1 cellular context compared by ENCODE assay signal in the genomic region with DNA sequence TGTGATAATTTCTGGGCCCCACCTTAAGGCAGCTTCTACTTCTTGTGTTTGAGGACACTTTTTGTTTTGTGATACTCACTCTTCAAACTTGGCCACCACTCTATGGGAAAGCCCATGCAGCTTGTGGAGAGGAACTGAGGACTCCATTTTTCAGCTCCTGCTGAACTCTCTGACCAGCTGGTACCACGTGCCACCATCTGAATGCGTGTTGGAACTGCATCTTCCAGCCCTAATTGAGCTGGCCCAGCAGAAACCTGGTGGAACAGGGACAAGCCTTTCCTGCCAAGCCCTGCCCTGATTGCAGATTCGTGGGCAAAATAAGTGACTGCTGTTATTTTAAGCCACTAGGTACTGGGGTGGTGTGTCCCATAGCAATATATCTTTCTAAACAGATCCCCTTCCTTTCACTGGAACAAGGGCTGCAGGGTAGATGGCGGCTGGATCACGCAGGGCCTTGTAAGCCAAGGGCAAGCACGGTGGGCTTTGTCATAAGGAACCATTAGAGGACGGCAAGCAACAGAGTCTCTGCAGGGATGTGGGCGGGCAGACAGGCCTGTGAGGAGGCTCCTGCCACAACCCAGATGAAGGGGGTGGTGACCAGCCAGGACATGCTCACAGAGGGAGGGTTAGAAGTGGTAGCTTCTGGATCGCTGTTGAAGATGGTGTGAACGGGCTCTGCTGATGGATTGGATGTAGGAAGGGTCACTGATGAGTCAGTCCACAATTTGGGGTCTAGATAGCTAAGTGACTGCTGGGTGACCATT.
A peak's percentile ranks its signal among the peaks of the same experiment; 100 is the strongest.
TF ChIP-seq lines count a peak whose summit lies in the region.

No MANE protein-coding gene starts in this region.

TF ChIP-seq in HepG2, 621 proteins besides CTCF, POLR2A, EP300 and RAD21:
- TF ChIP-seq TAF1 (CRISPR knock-in tag; IDR thresholded peaks at IDR 0.05), result 0 out of 2 replicates have a peak, but pooled peaks have one; percentile 4
- TF ChIP-seq, protein P1, sequence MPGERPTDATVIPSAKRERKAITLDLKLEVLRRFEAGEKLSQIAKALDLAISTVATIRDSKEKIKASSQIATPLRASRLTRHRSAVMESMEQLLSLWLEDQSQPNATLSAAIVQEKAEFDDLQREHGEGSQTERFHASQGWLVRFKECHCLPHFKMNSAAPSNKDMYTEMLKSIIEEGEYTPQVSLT (CRISPR knock-in tag; IDR thresholded peaks at IDR 0.05; ENCODE audit: borderline replicate concordance, low read depth), result no peak
- TF ChIP-seq ZZZ3 (CRISPR knock-in tag; IDR thresholded peaks at IDR 0.05; ENCODE audit: borderline replicate concordance), result no peak
- TF ChIP-seq STAG1 (CRISPR knock-in tag; IDR thresholded peaks at IDR 0.05), result peak; percentile 49
- no peak for TF ChIP-seq SETDB1 (CRISPR knock-in tag; IDR thresholded peaks at IDR 0.05; ENCODE audit: borderline replicate concordance)
- TF ChIP-seq ZNF44 (CRISPR knock-in tag; IDR thresholded peaks at IDR 0.05), result no peak
- TF ChIP-seq, protein P2, sequence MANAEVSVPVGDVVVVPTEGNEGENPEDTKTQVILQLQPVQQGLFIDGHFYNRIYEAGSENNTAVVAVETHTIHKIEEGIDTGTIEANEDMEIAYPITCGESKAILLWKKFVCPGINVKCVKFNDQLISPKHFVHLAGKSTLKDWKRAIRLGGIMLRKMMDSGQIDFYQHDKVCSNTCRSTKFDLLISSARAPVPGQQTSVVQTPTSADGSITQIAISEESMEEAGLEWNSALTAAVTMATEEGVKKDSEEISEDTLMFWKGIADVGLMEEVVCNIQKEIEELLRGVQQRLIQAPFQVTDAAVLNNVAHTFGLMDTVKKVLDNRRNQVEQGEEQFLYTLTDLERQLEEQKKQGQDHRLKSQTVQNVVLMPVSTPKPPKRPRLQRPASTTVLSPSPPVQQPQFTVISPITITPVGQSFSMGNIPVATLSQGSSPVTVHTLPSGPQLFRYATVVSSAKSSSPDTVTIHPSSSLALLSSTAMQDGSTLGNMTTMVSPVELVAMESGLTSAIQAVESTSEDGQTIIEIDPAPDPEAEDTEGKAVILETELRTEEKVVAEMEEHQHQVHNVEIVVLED (CRISPR knock-in tag; IDR thresholded peaks at IDR 0.05; ENCODE audit: borderline replicate concordance), result no peak
- no peak for TF ChIP-seq HNRNPUL1 (IDR thresholded peaks at IDR 0.05; ENCODE audit: low read depth, low read length)
- TF ChIP-seq, protein P3, sequence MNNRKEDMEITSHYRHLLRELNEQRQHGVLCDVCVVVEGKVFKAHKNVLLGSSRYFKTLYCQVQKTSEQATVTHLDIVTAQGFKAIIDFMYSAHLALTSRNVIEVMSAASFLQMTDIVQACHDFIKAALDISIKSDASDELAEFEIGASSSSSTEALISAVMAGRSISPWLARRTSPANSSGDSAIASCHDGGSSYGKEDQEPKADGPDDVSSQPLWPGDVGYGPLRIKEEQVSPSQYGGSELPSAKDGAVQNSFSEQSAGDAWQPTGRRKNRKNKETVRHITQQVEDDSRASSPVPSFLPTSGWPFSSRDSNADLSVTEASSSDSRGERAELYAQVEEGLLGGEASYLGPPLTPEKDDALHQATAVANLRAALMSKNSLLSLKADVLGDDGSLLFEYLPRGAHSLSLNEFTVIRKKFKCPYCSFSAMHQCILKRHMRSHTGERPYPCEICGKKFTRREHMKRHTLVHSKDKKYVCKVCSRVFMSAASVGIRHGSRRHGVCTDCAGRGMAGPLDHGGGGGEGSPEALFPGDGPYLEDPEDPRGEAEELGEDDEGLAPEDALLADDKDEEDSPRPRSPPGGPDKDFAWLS (CRISPR knock-in tag; IDR thresholded peaks at IDR 0.05; ENCODE audit: borderline replicate concordance), result no peak
- TF ChIP-seq RBM39 (IDR thresholded peaks at IDR 0.05; ENCODE audit: low read depth, low read length, poor library complexity, severe bottlenecking), result no peak
- TF ChIP-seq, protein P4, sequence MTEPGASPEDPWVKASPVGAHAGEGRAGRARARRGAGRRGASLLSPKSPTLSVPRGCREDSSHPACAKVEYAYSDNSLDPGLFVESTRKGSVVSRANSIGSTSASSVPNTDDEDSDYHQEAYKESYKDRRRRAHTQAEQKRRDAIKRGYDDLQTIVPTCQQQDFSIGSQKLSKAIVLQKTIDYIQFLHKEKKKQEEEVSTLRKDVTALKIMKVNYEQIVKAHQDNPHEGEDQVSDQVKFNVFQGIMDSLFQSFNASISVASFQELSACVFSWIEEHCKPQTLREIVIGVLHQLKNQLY (CRISPR knock-in tag; IDR thresholded peaks at IDR 0.05), result no peak
- TF ChIP-seq SMC3 (IDR thresholded peaks at IDR 0.05; ENCODE audit: low read length), result peak; percentile 16; the same call in 1 of the 2 replicates
